ENCODE assay signal across 8 cellular contexts in the genomic region with DNA sequence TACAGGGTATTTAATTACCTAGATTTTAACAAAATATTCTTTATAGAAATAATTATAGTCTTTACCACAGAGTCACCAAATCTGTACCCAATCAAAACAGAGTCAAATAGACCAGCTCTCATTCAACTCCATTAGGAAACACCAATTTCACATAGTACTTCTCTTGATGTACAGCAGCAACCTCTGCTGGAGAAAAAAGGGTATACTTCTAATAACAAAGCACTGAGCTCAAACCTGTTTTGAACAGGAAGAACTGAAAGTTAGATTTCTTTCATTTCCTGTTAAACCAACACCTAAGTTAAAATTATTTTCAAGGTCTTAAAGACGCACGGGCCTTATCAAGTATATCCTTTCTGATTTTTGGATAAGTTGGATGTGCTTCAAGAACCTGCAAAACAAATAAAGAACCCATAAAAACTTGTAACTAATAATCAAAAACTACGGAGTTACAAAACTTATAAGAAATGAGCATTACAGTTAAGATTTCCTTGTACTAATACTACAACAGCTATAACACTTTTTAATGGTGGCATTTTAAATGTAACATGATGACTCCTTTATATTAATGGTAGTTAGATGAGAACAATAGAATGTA.
A peak's percentile ranks its signal among the peaks of the same experiment; 100 is the strongest.
DNase-seq lines count a peak whose midpoint lies in the region; ATAC-seq and TF ChIP-seq lines count a peak whose summit lies in the region.

No MANE protein-coding gene starts in this region.

- no peak overlapping the region for H3K4me3 ChIP-seq in HUES64 (ENCODE audit: low read length)
- no peak overlapping the region for H3K4me3 ChIP-seq in kidney epithelial cell (ENCODE audit: low read depth, low read length)
- no peak overlapping the region for H3K4me3 ChIP-seq in thyroid gland (replicated peaks in 1 of 3)

- no peaks in the 10 kb centered on the region for H3K27me3 Mint-ChIP-seq in activated CD4-positive, alpha-beta T cell treated with anti-CD3 and anti-CD28 coated beads, Interleukin-2, amount 10 ng/mL, durations not matched to agents 7 days and 5 days

- H3K4me1 ChIP-seq in HUES64 (ENCODE audit: insufficient read depth, low read length) (no peaks in the 10 kb centered on the region), thyroid gland (no peaks in the 10 kb centered on the region)

- peak overlapping the region; percentile 76 for H3K27ac Mint-ChIP-seq in activated CD4-positive, alpha-beta T cell treated with anti-CD3 and anti-CD28 coated beads, Interleukin-2, amount 10 ng/mL, durations not matched to agents 7 days and 5 days

- no peak for TF ChIP-seq POLR2A in thyroid gland (IDR thresholded peaks at IDR 0.05)

- peaks cover 28% of the 10 kb centered on the region for H3K4me1 Mint-ChIP-seq in activated CD4-positive, alpha-beta T cell treated with anti-CD3 and anti-CD28 coated beads, Interleukin-2, amount 10 ng/mL, durations not matched to agents 7 days and 5 days

- H3K27ac ChIP-seq in HUES64 (ENCODE audit: low read depth, low read length) = 0 out of 2 replicates have a peak overlapping the region, but pooled peaks have one; percentile 23
- H3K27ac ChIP-seq in thyroid gland = no peak overlapping the region

- WGBS in HUES64 = 100% methylated on average over 2 of the region's 3 CpGs
- 47% methylated on average over 3 of the region's 3 CpGs for WGBS in thyroid gland, 2 donors

- no peaks in the 10 kb centered on the region for H3K9me3 Mint-ChIP-seq in activated CD4-positive, alpha-beta T cell treated with anti-CD3 and anti-CD28 coated beads, Interleukin-2, amount 10 ng/mL, durations not matched to agents 7 days and 5 days

- H3K36me3 ChIP-seq in HUES64 (ENCODE audit: insufficient read depth, low read length) (peaks cover 19% of the 10 kb centered on the region), kidney epithelial cell (ENCODE audit: control insufficient read depth, insufficient read depth, low read length) (no peaks in the 10 kb centered on the region), thyroid gland (no peaks in the 10 kb centered on the region)

- POLR2A ChIA-PET in activated CD4-positive, alpha-beta T cell treated with anti-CD3 and anti-CD28 coated beads, Interleukin-2, amount 10 ng/mL, durations not matched to agents 7 days and 5 days (lab: Charles Lee) = no interaction called here

- TF ChIP-seq CTCF in kidney epithelial cell (IDR thresholded peaks at IDR 0.05; ENCODE audit: insufficient read depth, low read length, poor library complexity, severe bottlenecking) (peak; percentile 63), thyroid gland (IDR thresholded peaks at IDR 0.05) (peak in 5 of 6 experiments; percentile 49 to 85 (median 72))

- no peak overlapping the region for H3K4me3 Mint-ChIP-seq in activated CD4-positive, alpha-beta T cell treated with anti-CD3 and anti-CD28 coated beads, Interleukin-2, amount 10 ng/mL, durations not matched to agents 7 days and 5 days

- H3K36me3 Mint-ChIP-seq in activated CD4-positive, alpha-beta T cell treated with anti-CD3 and anti-CD28 coated beads, Interleukin-2, amount 10 ng/mL, durations not matched to agents 7 days and 5 days (ENCODE audit: low read depth) = peaks cover 3% of the 10 kb centered on the region

- no peak overlapping the region for H3K9ac ChIP-seq in HUES64 (ENCODE audit: low read depth, low read length)

- intact Hi-C loops in thyroid gland (cut with DNase I) = loop anchor here (10.0 kb wide), 1 partner anchor 470 kb away; no protein-coding TSS in a partner anchor

- peak; percentile 91 for ATAC-seq in GM21737 (IDR thresholded peaks at IDR 0.05; ENCODE audit: unreplicated experiment)

- H3K9me3 ChIP-seq in HUES64 (ENCODE audit: insufficient read depth, low read depth, low read length) (no peaks in the 10 kb centered on the region), thyroid gland (no peaks in the 10 kb centered on the region)

- peak; percentile 49 for DNase-seq in activated CD4-positive, alpha-beta T cell treated with anti-CD3 and anti-CD28 coated beads, Interleukin-2, amount 10 ng/mL, durations not matched to agents 7 days and 5 days
- no peak for DNase-seq in activated CD4-positive, alpha-beta T cell treated with anti-CD3 and anti-CD28 coated beads, Interleukin-2, amount 50 U/mL, for 1 hour
- DNase-seq in NOMO-1 treated with DMSO at 0.1 percent for 48 hours (lab: John Stamatoyannopoulos, UW; ENCODE audit: unreplicated experiment) (peak; percentile 85), brain pericyte (ENCODE audit: low read depth, low spot score) (peak; percentile 22), kidney epithelial cell (ENCODE audit: low read depth) (peak; percentile 34), thyroid gland (no peak)

- H3K27me3 ChIP-seq in HUES64 (ENCODE audit: insufficient read depth, low read length) (no peaks in the 10 kb centered on the region), kidney epithelial cell (ENCODE audit: control insufficient read depth, insufficient read depth, low read length) (no peaks in the 10 kb centered on the region), thyroid gland (no peaks in the 10 kb centered on the region)

- CTCF ChIA-PET in activated CD4-positive, alpha-beta T cell treated with anti-CD3 and anti-CD28 coated beads, Interleukin-2, amount 10 ng/mL, durations not matched to agents 7 days and 5 days (lab: Charles Lee) = interaction anchor here (0.6 to 1.6 kb wide), 13 partner anchors 9 to 858 kb away, joined by 3 to 7 read pairs (median 4); a partner anchor contains a TSS

Comparison
In these comparisons a context has a peak if more than half of its experiments do, and no peak if none do; other contexts are left out.
1. DNase-seq: peak in activated CD4-positive, alpha-beta T cell treated with anti-CD3 and anti-CD28 coated beads, Interleukin-2, amount 10 ng/mL, durations not matched to agents 7 days and 5 days (single experiment), NOMO-1 treated with DMSO at 0.1 percent for 48 hours (single experiment), brain pericyte (single experiment) and kidney epithelial cell (single experiment); none in activated CD4-positive, alpha-beta T cell treated with anti-CD3 and anti-CD28 coated beads, Interleukin-2, amount 50 U/mL, for 1 hour (single experiment) and thyroid gland (0 of 2).